In the genomic region with DNA sequence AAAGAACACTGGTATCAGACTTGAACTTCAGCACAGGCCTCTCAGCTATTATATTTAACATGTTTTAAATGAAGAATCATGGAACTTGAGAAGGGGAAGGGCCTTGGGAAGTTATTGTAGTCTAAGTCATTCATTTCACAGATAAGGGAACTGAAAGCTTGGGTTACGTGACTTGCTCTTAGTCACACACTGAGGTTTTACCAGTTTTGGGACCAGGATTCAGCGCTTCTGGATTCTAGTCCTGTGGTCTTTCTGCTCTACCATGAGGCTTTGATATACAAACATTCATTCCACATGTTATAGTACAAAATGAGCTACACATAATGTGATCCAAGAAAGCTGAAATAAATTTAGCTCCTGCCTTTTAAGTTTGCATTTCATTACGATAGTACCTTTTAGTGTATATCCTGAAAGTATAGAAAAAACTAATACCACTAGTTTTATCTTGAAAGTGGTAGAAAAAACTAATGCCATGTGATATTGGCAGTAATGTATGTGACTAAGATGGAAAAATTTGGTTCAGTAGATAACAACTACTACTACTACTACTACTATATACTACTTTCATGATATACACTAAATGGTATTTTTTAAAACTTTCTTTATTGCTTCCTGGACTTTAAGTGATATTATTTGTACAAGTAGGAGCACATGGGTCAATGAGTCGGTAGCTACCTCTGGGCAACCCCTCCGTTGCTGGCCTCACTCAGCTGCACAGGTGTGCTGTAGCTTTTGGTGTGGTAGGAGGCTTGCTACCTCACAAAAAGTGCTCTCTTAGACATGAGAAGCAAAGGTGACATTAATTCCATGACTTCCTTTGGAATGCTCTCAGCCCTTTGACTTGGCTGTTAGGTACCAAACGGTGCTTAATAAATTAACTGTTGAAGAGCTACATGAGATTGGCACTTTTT, we compare ENCODE assay signal across 9 cellular contexts. TPM values are rescaled to one million over a fixed set of nuclear protein-coding genes. Genes with fewer than 3 reads are reported as not detected.
DNase-seq lines count a peak whose midpoint lies in the region; ATAC-seq, FAIRE-seq and TF ChIP-seq lines count a peak whose summit lies in the region.
"Had no signal": no experiment of that assay in that cellular context is flagged by ENCODE, and none has a peak within 500 bp of the region (broad histone marks: within the 10 kb centered on the region; RNA-seq: fewer than 3 reads in every experiment).

No MANE protein-coding gene starts in this region.

- H3K36me3 ChIP-seq in small intestine (ENCODE audit: control insufficient read depth in 2 of 2, insufficient read depth in 2 of 2, low read length in 2 of 2) = no peaks in the 10 kb centered on the region
- no peaks in the 10 kb centered on the region for H3K36me3 ChIP-seq in BE2C

- H3K4me1 ChIP-seq in right cardiac atrium (ENCODE audit: control insufficient read depth, insufficient read depth, low read length) (no peaks in the 10 kb centered on the region), small intestine (ENCODE audit: control insufficient read depth in 2 of 2, insufficient read depth in 1 of 2, low read depth in 1 of 2, low read length in 1 of 2) (peaks cover 2 to 8% of the 10 kb centered on the region in 2 donors), BE2C (no peaks in the 10 kb centered on the region; the same call in 1 of the 2 replicates)

- H3K27me3 ChIP-seq in right cardiac atrium (ENCODE audit: control insufficient read depth, insufficient read depth) = no peaks in the 10 kb centered on the region
- no peaks in the 10 kb centered on the region for H3K27me3 ChIP-seq in small intestine (ENCODE audit: control insufficient read depth in 2 of 2, insufficient read depth in 2 of 2, low read length in 2 of 2)
- no peaks in the 10 kb centered on the region for H3K27me3 ChIP-seq in BE2C

- intact Hi-C loops in left ventricle myocardium superior (cut with micrococcal nuclease) = no loop called here
- intact Hi-C loops in right cardiac atrium (cut with DNase I) = no loop called here

- no peaks in the 10 kb centered on the region for H3K9me3 Mint-ChIP-seq in activated T-cell treated with anti-CD3 and anti-CD28 coated beads, Interleukin-2, amount 50 U/mL, for 24 hours

- no peaks in the 10 kb centered on the region for H3K27me3 Mint-ChIP-seq in activated T-cell treated with anti-CD3 and anti-CD28 coated beads, Interleukin-2, amount 50 U/mL, for 24 hours

- ATAC-seq in left ventricle myocardium superior (peak; percentile 15), right cardiac atrium (no peak), HG03108 (IDR thresholded peaks at IDR 0.05; ENCODE audit: unreplicated experiment) (peak; percentile 89)

- peaks cover 31% of the 10 kb centered on the region for H3K4me1 Mint-ChIP-seq in activated T-cell treated with anti-CD3 and anti-CD28 coated beads, Interleukin-2, amount 50 U/mL, for 24 hours (ENCODE audit: low read depth)

- no peak overlapping the region for H3K4me3 Mint-ChIP-seq in activated T-cell treated with anti-CD3 and anti-CD28 coated beads, Interleukin-2, amount 50 U/mL, for 24 hours

- TF ChIP-seq CTCF in BE2C (IDR thresholded peaks at IDR 0.05; ENCODE audit: low read depth, low read length) = no peak

- DNase-seq in left ventricle myocardium superior = no peak
- DNase-seq in right cardiac atrium = no peak
- no peak for DNase-seq in activated T-cell treated with anti-CD3 and anti-CD28 coated beads, Interleukin-2, amount 50 U/mL, for 24 hours
- DNase-seq in small intestine = peak; percentile 49
- DNase-seq in cerebellar cortex (ENCODE audit: low spot score) = no peak
- DNase-seq in AG08395 (ENCODE audit: low spot score) = no peak
- DNase-seq in BE2C = no peak

- H3K9me3 ChIP-seq in right cardiac atrium (ENCODE audit: control insufficient read depth, low read length) (no peaks in the 10 kb centered on the region), small intestine (ENCODE audit: control insufficient read depth, low read depth) (no peaks in the 10 kb centered on the region), BE2C (no peaks in the 10 kb centered on the region)

- no peak for FAIRE-seq in small intestine (lab: Jason Lieb, UNC)

- no peak overlapping the region for H3K4me3 ChIP-seq in right cardiac atrium (ENCODE audit: low read length)
- H3K4me3 ChIP-seq in small intestine (ENCODE audit: low read depth in 1 of 2, low read length in 2 of 2) = no peak overlapping the region
- H3K4me3 ChIP-seq in BE2C (ENCODE audit: low read depth, low read length) = no peak overlapping the region

- H3K36me3 Mint-ChIP-seq in activated T-cell treated with anti-CD3 and anti-CD28 coated beads, Interleukin-2, amount 50 U/mL, for 24 hours (ENCODE audit: low read depth) = peaks cover 18% of the 10 kb centered on the region

- H3K27ac ChIP-seq in right cardiac atrium (ENCODE audit: low read length) = no peak overlapping the region
- H3K27ac ChIP-seq in small intestine (ENCODE audit: low read depth in 1 of 2, low read length in 1 of 2) = peak overlapping the region; percentile 48 to 78
- H3K27ac ChIP-seq: VCaP had no signal

- 73% methylated on average over 6 of the region's 6 CpGs for WGBS in right cardiac atrium
- 50 to 65% (median 54%) methylated on average over 6 of the region's 6 CpGs for WGBS in small intestine, 3 donors

- peak overlapping the region; percentile 87 for H3K27ac Mint-ChIP-seq in activated T-cell treated with anti-CD3 and anti-CD28 coated beads, Interleukin-2, amount 50 U/mL, for 24 hours

RNA-seq across cellular contexts. Expression of gene F2RL2, which starts 40.7 kb away (rescaled TPM):
- total RNA-seq in left ventricle myocardium superior (0.27 TPM), right cardiac atrium (1 to 10 TPM in 1 of 4 donors, under 1 TPM in 3; 0.11 to 1.4 (median 0.32) TPM)
- polyA plus RNA-seq in right cardiac atrium (0.11 TPM), small intestine (under 1 TPM in 1 of 3 donors, not detected in 2; 0.73 TPM)
- not detected for polyA plus RNA-seq in BE2C (2012; ENCODE audit: insufficient read depth, insufficient read length, low read depth)

Comparison
In these comparisons a context has a peak if more than half of its experiments do, and no peak if none do; other contexts are left out.
1. ATAC-seq: peak in left ventricle myocardium superior (single experiment) and HG03108 (single experiment); none in right cardiac atrium (0 of 2).